20 cellular contexts compared by ENCODE assay signal in genomic region chr2:215465246-215465645, GRCh38. TPM values are rescaled to one million over a fixed set of nuclear protein-coding genes. Genes with fewer than 3 reads are reported as not detected.
DNase-seq lines count a peak whose midpoint lies in the region; ATAC-seq, FAIRE-seq and TF ChIP-seq lines count a peak whose summit lies in the region.
"Had no signal": no experiment of that assay in that cellular context is flagged by ENCODE, and none has a peak within 500 bp of the region (broad histone marks: within the 10 kb centered on the region; RNA-seq: fewer than 3 reads in every experiment).

No MANE protein-coding gene starts in this region.

- H3K9me3 ChIP-seq in keratinocyte (ENCODE audit: control insufficient read depth, low read depth, low read length) = no peaks in the 10 kb centered on the region
- H3K9me3 ChIP-seq: gastrocnemius medialis, MG63, mucosa of descending colon, spleen had no signal

- H3K27ac ChIP-seq in brain microvascular endothelial cell (peak overlapping the region; percentile 80), keratinocyte (ENCODE audit: control insufficient read depth, insufficient read depth, low read length) (no peak overlapping the region)
- H3K27ac ChIP-seq: gastrocnemius medialis, neural progenitor cell, spleen had no signal

- H3K36me3 ChIP-seq in brain microvascular endothelial cell (replicated peaks) (no peaks in the 10 kb centered on the region), keratinocyte (ENCODE audit: control insufficient read depth in 2 of 2, extremely low read depth in 1 of 2, insufficient read depth in 2 of 2, low read length in 2 of 2) (no peaks in the 10 kb centered on the region)
- H3K36me3 ChIP-seq: gastrocnemius medialis, MG63, neural progenitor cell, spleen had no signal

- FAIRE-seq in keratinocyte (lab: Jason Lieb, UNC) = peak; percentile 73
- FAIRE-seq: HepG2 had no signal

- ATAC-seq in HG02970 (IDR thresholded peaks at IDR 0.05; ENCODE audit: low FRiP score, unreplicated experiment) = no peak
- ATAC-seq: gastrocnemius medialis, HepG2, mucosa of descending colon had no signal

- peak; percentile 74 for DNase-seq in ELR (ENCODE audit: low read depth)
- peak; percentile 57 for DNase-seq in NCI-H226
- peak; percentile 78 for DNase-seq in brain microvascular endothelial cell
- peak; percentile 67 for DNase-seq in keratinocyte (ENCODE audit: low read depth, low spot score)
- DNase-seq in T-helper 2 cell = no peak
- DNase-seq in T-helper 1 cell = no peak
- DNase-seq in GM13977 (ENCODE audit: low spot score) = no peak
- DNase-seq: activated CD4-positive, alpha-beta T cell treated with anti-CD3 and anti-CD28 coated beads for 1 hour; effector memory CD4-positive, alpha-beta T cell; gastrocnemius medialis; left cardiac atrium; MG63; mucosa of descending colon; NCI-H187; NCI-H446; Right ventricle myocardium superior; spleen had no signal

- in situ Hi-C loops in brain microvascular endothelial cell (cut with HindIII; ENCODE audit: low pct_ligation_motif_present, low sequenced_read_pairs) = no loop called here
- in situ Hi-C loops in GM13977 (cut with MboI; ENCODE audit: low pct_unique_long_range_greater_than_20kb, low sequenced_read_pairs, unreplicated experiment) = no loop called here

- TF ChIP-seq CTCF in brain microvascular endothelial cell (IDR thresholded peaks at IDR 0.05; ENCODE audit: low read depth, low read length, missing control alignments) = no peak
- no peak for TF ChIP-seq CTCF in keratinocyte (optimal IDR thresholded peaks at IDR 0.05 in 1 of 3, IDR thresholded peaks at IDR 0.05 in 1 of 3, conservative IDR thresholded peaks at IDR 0.05 in 1 of 3; ENCODE audit: extremely low read depth in 1 of 3, insufficient read depth in 2 of 3, low read length in 3 of 3)
- no peak for TF ChIP-seq CTCF in GM13977 (IDR thresholded peaks at IDR 0.05; ENCODE audit: extremely low read depth, insufficient read depth, missing control alignments)

- H3K79me2 ChIP-seq in keratinocyte (ENCODE audit: control insufficient read depth, insufficient read depth, low read length) = no peaks in the 10 kb centered on the region

- no peaks in the 10 kb centered on the region for H3K27me3 ChIP-seq in brain microvascular endothelial cell (replicated peaks)
- H3K27me3 ChIP-seq in keratinocyte (ENCODE audit: control insufficient read depth, extremely low read depth, insufficient read depth, low read length) = no peaks in the 10 kb centered on the region
- H3K27me3 ChIP-seq: gastrocnemius medialis, MG63, neural progenitor cell, spleen had no signal

- H3K4me2 ChIP-seq in keratinocyte (ENCODE audit: control insufficient read depth, extremely low read depth, insufficient read depth, low read depth, low read length) = no peak overlapping the region
- H3K4me2 ChIP-seq: neural progenitor cell had no signal

- dilution Hi-C loops in keratinocyte (cut with MboI; ENCODE audit: extremely low pct_ligation_motif_present, low sequenced_read_pairs) = no loop called here

- H3K9ac ChIP-seq in keratinocyte (ENCODE audit: control insufficient read depth, extremely low read depth, insufficient read depth, low read length) = no peak overlapping the region
- H3K9ac ChIP-seq: neural progenitor cell had no signal

- H2AFZ ChIP-seq in keratinocyte (ENCODE audit: control insufficient read depth, low read length) = no peak overlapping the region
- H2AFZ ChIP-seq: neural progenitor cell had no signal

- H4K20me1 ChIP-seq in keratinocyte (ENCODE audit: control insufficient read depth, extremely low read depth, insufficient read depth, low read length) = no peaks in the 10 kb centered on the region

- H3K4me3 ChIP-seq in brain microvascular endothelial cell (ENCODE audit: low read depth, low read length) = no peak overlapping the region
- no peak overlapping the region for H3K4me3 ChIP-seq in keratinocyte (ENCODE audit: control insufficient read depth in 2 of 3, extremely low read depth in 1 of 3, insufficient read depth in 2 of 3, low read depth in 1 of 3, low read length in 3 of 3)
- H3K4me3 ChIP-seq: gastrocnemius medialis, MG63, mucosa of descending colon, neural progenitor cell, spleen had no signal

- peaks cover 36% of the 10 kb centered on the region for H3K4me1 ChIP-seq in keratinocyte (ENCODE audit: control insufficient read depth, extremely low read depth, insufficient read depth, low read length)
- H3K4me1 ChIP-seq: gastrocnemius medialis, neural progenitor cell, spleen had no signal

- no peaks in the 10 kb centered on the region for H3K9me1 ChIP-seq in keratinocyte (ENCODE audit: control insufficient read depth, extremely low read depth, insufficient read depth, low read length)

RNA-seq across cellular contexts. Expression of gene FN1, which starts 29.4 kb away (rescaled TPM):
- 1,649 to 4,168 TPM (median 2,964 TPM) in 3 replicates for polyA plus RNA-seq in keratinocyte
- 122 TPM for polyA plus RNA-seq in keratinocyte (2011; ENCODE audit: low read depth)
- polyA plus RNA-seq in keratinocyte (2011; cell fraction: cytosol; rRNA removed) = 812 and 843 TPM in 2 replicates
- polyA plus RNA-seq in keratinocyte (2011; cell fraction: nucleus; rRNA removed) = 8,405 and 11,754 TPM in 2 replicates
- polyA plus RNA-seq in keratinocyte (2012; ENCODE audit: low replicate concordance) = 121 and 3,790 TPM in 2 replicates
- polyA minus RNA-seq in keratinocyte = 3,926 to 7,724 TPM (median 4,827 TPM) in 3 replicates
- polyA minus RNA-seq in keratinocyte (2011; cell fraction: cytosol; rRNA and poly(A)+ RNA removed) = 2,478 TPM
- 5,843 and 14,065 TPM in 2 replicates for polyA minus RNA-seq in keratinocyte (2011; cell fraction: nucleus; rRNA and poly(A)+ RNA removed)

Comparison
In these comparisons a context has a peak if more than half of its experiments do, and no peak if none do; other contexts are left out.
1. DNase-seq: peak in ELR (single experiment), NCI-H226 (single experiment), brain microvascular endothelial cell (single experiment) and keratinocyte (single experiment); none in T-helper 2 cell (0 of 5), T-helper 1 cell (0 of 5) and GM13977 (single experiment).